Comparison of ENCODE assay signal across 1 cellular context in the genomic region with DNA sequence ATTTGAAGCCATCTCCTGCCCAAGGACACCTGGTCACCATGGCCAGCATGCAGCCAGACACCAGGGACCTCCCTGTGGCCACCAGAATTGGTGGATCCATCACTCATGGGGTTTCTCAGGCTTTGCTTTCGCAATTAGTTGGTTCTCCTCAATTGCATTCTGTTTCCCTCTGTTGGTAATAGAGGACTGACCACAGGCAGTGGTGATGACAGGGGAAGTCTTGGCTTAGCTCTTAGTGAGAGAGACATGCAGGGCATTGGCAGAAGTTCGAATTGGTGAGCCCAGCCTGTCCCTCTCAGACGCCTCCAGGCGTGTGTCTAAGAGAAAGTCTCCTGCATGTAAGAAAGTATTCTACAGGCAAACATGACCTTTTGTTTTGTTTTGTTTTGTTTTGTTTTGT.
TF ChIP-seq lines count a peak whose summit lies in the region.

No MANE protein-coding gene starts in this region.

TF ChIP-seq in HepG2, 621 proteins besides CTCF, POLR2A, EP300 and RAD21:
- TF ChIP-seq CEBPG (CRISPR knock-in tag; IDR thresholded peaks at IDR 0.05): peak; percentile 54
- no peak for TF ChIP-seq NFE2L1 (CRISPR knock-in tag; IDR thresholded peaks at IDR 0.05; ENCODE audit: borderline replicate concordance)
- no peak for TF ChIP-seq ZNF354B (CRISPR knock-in tag; IDR thresholded peaks at IDR 0.05)
- TF ChIP-seq, protein P1, sequence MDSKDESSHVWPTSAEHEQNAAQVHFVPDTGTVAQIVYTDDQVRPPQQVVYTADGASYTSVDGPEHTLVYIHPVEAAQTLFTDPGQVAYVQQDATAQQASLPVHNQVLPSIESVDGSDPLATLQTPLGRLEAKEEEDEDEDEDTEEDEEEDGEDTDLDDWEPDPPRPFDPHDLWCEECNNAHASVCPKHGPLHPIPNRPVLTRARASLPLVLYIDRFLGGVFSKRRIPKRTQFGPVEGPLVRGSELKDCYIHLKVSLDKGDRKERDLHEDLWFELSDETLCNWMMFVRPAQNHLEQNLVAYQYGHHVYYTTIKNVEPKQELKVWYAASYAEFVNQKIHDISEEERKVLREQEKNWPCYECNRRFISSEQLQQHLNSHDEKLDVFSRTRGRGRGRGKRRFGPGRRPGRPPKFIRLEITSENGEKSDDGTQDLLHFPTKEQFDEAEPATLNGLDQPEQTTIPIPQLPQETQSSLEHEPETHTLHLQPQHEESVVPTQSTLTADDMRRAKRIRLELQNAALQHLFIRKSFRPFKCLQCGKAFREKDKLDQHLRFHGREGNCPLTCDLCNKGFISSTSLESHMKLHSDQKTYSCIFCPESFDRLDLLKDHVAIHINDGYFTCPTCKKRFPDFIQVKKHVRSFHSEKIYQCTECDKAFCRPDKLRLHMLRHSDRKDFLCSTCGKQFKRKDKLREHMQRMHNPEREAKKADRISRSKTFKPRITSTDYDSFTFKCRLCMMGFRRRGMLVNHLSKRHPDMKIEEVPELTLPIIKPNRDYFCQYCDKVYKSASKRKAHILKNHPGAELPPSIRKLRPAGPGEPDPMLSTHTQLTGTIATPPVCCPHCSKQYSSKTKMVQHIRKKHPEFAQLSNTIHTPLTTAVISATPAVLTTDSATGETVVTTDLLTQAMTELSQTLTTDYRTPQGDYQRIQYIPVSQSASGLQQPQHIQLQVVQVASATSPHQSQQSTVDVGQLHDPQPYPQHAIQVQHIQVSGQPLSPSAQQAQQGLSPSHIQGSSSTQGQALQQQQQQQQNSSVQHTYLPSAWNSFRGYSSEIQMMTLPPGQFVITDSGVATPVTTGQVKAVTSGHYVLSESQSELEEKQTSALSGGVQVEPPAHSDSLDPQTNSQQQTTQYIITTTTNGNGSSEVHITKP (CRISPR knock-in tag; IDR thresholded peaks at IDR 0.05; ENCODE audit: low read depth): 0 out of 2 replicates have a peak, but pooled peaks have one; percentile 6
- TF ChIP-seq CEBPB (IDR thresholded peaks at IDR 0.05; ENCODE audit: borderline replicate concordance, low read depth, low read length): peak; percentile 60
- TF ChIP-seq ZNF644 (CRISPR knock-in tag; IDR thresholded peaks at IDR 0.05; ENCODE audit: low read depth): peak; percentile 23; the same call in 1 of the 2 replicates
